8 cellular contexts compared by ENCODE assay signal in genomic region chr16:67246945-67247697, GRCh38. TPM values are rescaled to one million over a fixed set of nuclear protein-coding genes. Genes with fewer than 3 reads are reported as not detected.
DNase-seq lines count a peak whose midpoint lies in the region; ATAC-seq and TF ChIP-seq lines count a peak whose summit lies in the region.

FHOD1 (minus strand) TSS chr16:67247481; CDS start chr16:67247410, 71 bp downstream.

- DNase-seq in Daoy (ENCODE audit: low read depth) (peak; percentile 97), GOT3 (lab: John Stamatoyannopoulos, UW) (peak; percentile 91), LNCaP clone FGC (ENCODE audit: low read depth) (peak; percentile 83), RPMI8226 (peak; percentile 99), esophagus squamous epithelium (lab: John Stamatoyannopoulos, UW) (peak; percentile 75), naive B cell (peak; percentile 98)
- peak; percentile 98 for DNase-seq in activated T-helper 1 cell treated with anti-CD3 and anti-CD28 coated beads, Interleukin-12 subunit alpha, Interleukin-12 subunit beta, Interleukin-2, Interleukin-4 antibody, amounts not matched to agents 30 ng/mL and 10 ng/mL and 1 ng/mL, durations not matched to agents 14 hours and 24 hours and 36 hours (ENCODE audit: low spot score)
- peak; percentile 98 to 100 for DNase-seq in stimulated activated effector memory CD8-positive, alpha-beta T cell treated with anti-CD3 and anti-CD28 coated beads, Interleukin-12 subunit alpha, Interleukin-12 subunit beta, amount 100 ng/mL, for 72 hours (ENCODE audit: low spot score in 2 of 2)

- H3K27ac ChIP-seq in esophagus squamous epithelium, result peak within 1 kb of the TSS; percentile 81 to 95 (median 84)

- H3K4me3 ChIP-seq in LNCaP clone FGC (ENCODE audit: low read depth, low read length), result peak within 1 kb of the TSS; percentile 80
- H3K4me3 ChIP-seq in esophagus squamous epithelium, result peak within 1 kb of the TSS; percentile 49 to 76 (median 64)

- H3K9me3 Mint-ChIP-seq in activated T-helper 1 cell treated with anti-CD3 and anti-CD28 coated beads, Interleukin-12 subunit alpha, Interleukin-12 subunit beta, Interleukin-2, Interleukin-4 antibody, amounts not matched to agents 30 ng/mL and 10 ng/mL and 1 ng/mL, durations not matched to agents 14 hours and 24 hours and 36 hours, result no peaks in the 10 kb centered on the region
- H3K9me3 Mint-ChIP-seq in naive B cell, result no peaks in the 10 kb centered on the region
- H3K9me3 Mint-ChIP-seq in stimulated activated effector memory CD8-positive, alpha-beta T cell treated with anti-CD3 and anti-CD28 coated beads, Interleukin-12 subunit alpha, Interleukin-12 subunit beta, amount 100 ng/mL, for 72 hours, result no peaks in the 10 kb centered on the region

- intact Hi-C loops in activated T-helper 1 cell treated with anti-CD3 and anti-CD28 coated beads, Interleukin-12 subunit alpha, Interleukin-12 subunit beta, Interleukin-2, Interleukin-4 antibody, amounts not matched to agents 30 ng/mL and 10 ng/mL and 1 ng/mL, durations not matched to agents 14 hours and 24 hours and 36 hours (cut with micrococcal nuclease), result loop anchor here (1.0 to 10.0 kb wide), 9 partner anchors 32 to 1078 kb away; partner anchors contain the start of genes CBFB, CTCF, E2F4 and FBXL8
- intact Hi-C loops in esophagus squamous epithelium (cut with DNase I), result no loop called here

- H3K4me3 Mint-ChIP-seq in activated T-helper 1 cell treated with anti-CD3 and anti-CD28 coated beads, Interleukin-12 subunit alpha, Interleukin-12 subunit beta, Interleukin-2, Interleukin-4 antibody, amounts not matched to agents 30 ng/mL and 10 ng/mL and 1 ng/mL, durations not matched to agents 14 hours and 24 hours and 36 hours, result peak within 1 kb of the TSS; percentile 85
- peak within 1 kb of the TSS; percentile 87 to 99 (median 96) for H3K4me3 Mint-ChIP-seq in naive B cell
- H3K4me3 Mint-ChIP-seq in stimulated activated effector memory CD8-positive, alpha-beta T cell treated with anti-CD3 and anti-CD28 coated beads, Interleukin-12 subunit alpha, Interleukin-12 subunit beta, amount 100 ng/mL, for 72 hours, result peak within 1 kb of the TSS; percentile 86

- H3K27me3 Mint-ChIP-seq in activated T-helper 1 cell treated with anti-CD3 and anti-CD28 coated beads, Interleukin-12 subunit alpha, Interleukin-12 subunit beta, Interleukin-2, Interleukin-4 antibody, amounts not matched to agents 30 ng/mL and 10 ng/mL and 1 ng/mL, durations not matched to agents 14 hours and 24 hours and 36 hours (ENCODE audit: insufficient read depth), result peaks cover 6% of the 10 kb centered on the region
- H3K27me3 Mint-ChIP-seq in naive B cell, result peaks cover 0 to 23% (median 23%) of the 10 kb centered on the region in 3 donors

- H3K4me1 Mint-ChIP-seq in activated T-helper 1 cell treated with anti-CD3 and anti-CD28 coated beads, Interleukin-12 subunit alpha, Interleukin-12 subunit beta, Interleukin-2, Interleukin-4 antibody, amounts not matched to agents 30 ng/mL and 10 ng/mL and 1 ng/mL, durations not matched to agents 14 hours and 24 hours and 36 hours (ENCODE audit: low read depth), result peaks cover 55% of the 10 kb centered on the region
- H3K4me1 Mint-ChIP-seq in naive B cell, result peaks cover 44 to 47% (median 45%) of the 10 kb centered on the region in 3 donors
- peaks cover 50% of the 10 kb centered on the region for H3K4me1 Mint-ChIP-seq in stimulated activated effector memory CD8-positive, alpha-beta T cell treated with anti-CD3 and anti-CD28 coated beads, Interleukin-12 subunit alpha, Interleukin-12 subunit beta, amount 100 ng/mL, for 72 hours

- WGBS in esophagus squamous epithelium, 2 donors, result 0% methylated on average over 10 of the region's 66 CpGs; no CpG with 5 or more reads in 1 of the 2 donors

- 0 out of 2 replicates have a peak, but pooled peaks have one; percentile 12 for TF ChIP-seq CTCF in LNCaP clone FGC (IDR thresholded peaks at IDR 0.05; ENCODE audit: control insufficient read depth, extremely low read depth, insufficient read depth)
- peak in 1 of 6 experiments; percentile 17 for TF ChIP-seq CTCF in esophagus squamous epithelium (IDR thresholded peaks at IDR 0.05)

- H3K36me3 ChIP-seq in esophagus squamous epithelium, result no peaks in the 10 kb centered on the region

- H3K27me3 ChIP-seq in esophagus squamous epithelium, result peaks cover 0 to 39% (median 2%) of the 10 kb centered on the region in 4 donors

- TF ChIP-seq POLR2A in esophagus squamous epithelium (IDR thresholded peaks at IDR 0.05), result peak in 3 of 4 donors; percentile 27 to 86 (median 83)

- no peaks in the 10 kb centered on the region for H3K9me3 ChIP-seq in esophagus squamous epithelium

- H3K4me1 ChIP-seq in esophagus squamous epithelium, result peaks cover 40 to 73% (median 42%) of the 10 kb centered on the region in 3 donors

- peaks cover 2% of the 10 kb centered on the region for H3K36me3 Mint-ChIP-seq in activated T-helper 1 cell treated with anti-CD3 and anti-CD28 coated beads, Interleukin-12 subunit alpha, Interleukin-12 subunit beta, Interleukin-2, Interleukin-4 antibody, amounts not matched to agents 30 ng/mL and 10 ng/mL and 1 ng/mL, durations not matched to agents 14 hours and 24 hours and 36 hours (ENCODE audit: low read depth)
- no peaks in the 10 kb centered on the region for H3K36me3 Mint-ChIP-seq in naive B cell
- peaks cover 19% of the 10 kb centered on the region for H3K36me3 Mint-ChIP-seq in stimulated activated effector memory CD8-positive, alpha-beta T cell treated with anti-CD3 and anti-CD28 coated beads, Interleukin-12 subunit alpha, Interleukin-12 subunit beta, amount 100 ng/mL, for 72 hours

- peak; percentile 74 to 78 for ATAC-seq in naive B cell (ENCODE audit: low read depth in 2 of 2)
- ATAC-seq in stimulated activated effector memory CD8-positive, alpha-beta T cell treated with anti-CD3 and anti-CD28 coated beads, Interleukin-12 subunit alpha, Interleukin-12 subunit beta, amount 100 ng/mL, for 72 hours, result peak; percentile 77

- H3K27ac Mint-ChIP-seq in activated T-helper 1 cell treated with anti-CD3 and anti-CD28 coated beads, Interleukin-12 subunit alpha, Interleukin-12 subunit beta, Interleukin-2, Interleukin-4 antibody, amounts not matched to agents 30 ng/mL and 10 ng/mL and 1 ng/mL, durations not matched to agents 14 hours and 24 hours and 36 hours, result peak within 1 kb of the TSS; percentile 87
- peak within 1 kb of the TSS; percentile 63 to 98 (median 90) for H3K27ac Mint-ChIP-seq in naive B cell
- peak within 1 kb of the TSS; percentile 96 for H3K27ac Mint-ChIP-seq in stimulated activated effector memory CD8-positive, alpha-beta T cell treated with anti-CD3 and anti-CD28 coated beads, Interleukin-12 subunit alpha, Interleukin-12 subunit beta, amount 100 ng/mL, for 72 hours

RNA-seq across cellular contexts. Expression of gene FHOD1, which starts in this region (rescaled TPM):
- total RNA-seq in Daoy (2014; rRNA removed; shearing (Covaris generic)), result 22.2 and 25.7 TPM in 2 replicates
- 116 and 119 TPM in 2 replicates for total RNA-seq in activated T-helper 1 cell treated with anti-CD3 and anti-CD28 coated beads, Interleukin-12 subunit alpha, Interleukin-12 subunit beta, Interleukin-2, Interleukin-4 antibody, amounts not matched to agents 30 ng/mL and 10 ng/mL and 1 ng/mL, durations not matched to agents 14 hours and 24 hours and 36 hours
- 1 to 10 TPM; 1.9 to 7.4 (median 5.3) TPM for total RNA-seq in esophagus squamous epithelium
- 1 to 10 TPM; 1.4 to 4.8 (median 2.3) TPM for polyA plus RNA-seq in naive B cell (ENCODE audit: low read depth in 6 of 6)

Comparison
In these comparisons a context has a peak if more than half of its experiments do, and no peak if none do; other contexts are left out.
1. Peak in every context shown above with its lines: DNase-seq, ATAC-seq, H3K4me3 ChIP-seq and H3K27ac ChIP-seq.